19 cellular contexts compared by ENCODE assay signal in genomic region chr13:94333131-94333820, GRCh38.
DNase-seq lines count a peak whose midpoint lies in the region; ATAC-seq and TF ChIP-seq lines count a peak whose summit lies in the region.
"Had no signal": no experiment of that assay in that cellular context is flagged by ENCODE, and none has a peak within 500 bp of the region (broad histone marks: within the 10 kb centered on the region; RNA-seq: fewer than 3 reads in every experiment).

No MANE protein-coding gene starts in this region.

- DNase-seq in NCI-H82 treated with DMSO at 0.1 percent for 48 hours (lab: John Stamatoyannopoulos, UW; ENCODE audit: unreplicated experiment) (peak; percentile 44), fibroblast of villous mesenchyme (ENCODE audit: low read depth) (peak; percentile 97), neural crest cell (ENCODE audit: low read depth, low spot score) (no peak), HuH-7.5 (ENCODE audit: low spot score) (no peak), GM20000 (ENCODE audit: low spot score) (no peak), GOT3 (lab: John Stamatoyannopoulos, UW) (no peak)
- DNase-seq: Caco-2; CD4-positive, alpha-beta T cell; DMS 273 treated with DMSO at 0.1 percent for 48 hours; DMS79 treated with DMSO at 0.1 percent for 48 hours; Kasumi-1; NCI-H187; NCI-H2107; NCI-H446 treated with DMSO at 0.1 percent for 48 hours; NCI-H526 treated with DMSO at 0.1 percent for 48 hours; SHP77 treated with DMSO at 0.1 percent for 48 hours had no signal

- no peak overlapping the region for H3K4me3 ChIP-seq in fibroblast of villous mesenchyme (ENCODE audit: low read depth, low read length)
- H3K4me3 ChIP-seq: BLaER1, SK-N-MC had no signal

- no peaks in the 10 kb centered on the region for H3K9me3 Mint-ChIP-seq in neural crest cell
- H3K9me3 Mint-ChIP-seq: CD4-positive, alpha-beta T cell had no signal

- no peaks in the 10 kb centered on the region for H3K4me1 Mint-ChIP-seq in neural crest cell

- H3K36me3 Mint-ChIP-seq in neural crest cell (ENCODE audit: low read depth) = no peaks in the 10 kb centered on the region

- ATAC-seq in SK-N-SH treated with all-trans-retinoic acid at 6 μM for 48 hours = no peak

- TF ChIP-seq CTCF in fibroblast of villous mesenchyme (IDR thresholded peaks at IDR 0.05; ENCODE audit: insufficient read depth, low read depth, low read length) (no peak), neural crest cell (conservative IDR thresholded peaks at IDR 0.05) (no peak), GM20000 (IDR thresholded peaks at IDR 0.05; ENCODE audit: extremely low read depth, missing control alignments) (no peak)

- no peak overlapping the region for H3K4me3 Mint-ChIP-seq in neural crest cell
- H3K4me3 Mint-ChIP-seq: CD4-positive, alpha-beta T cell had no signal

- H3K27ac Mint-ChIP-seq in neural crest cell (ENCODE audit: unreplicated experiment) = peak overlapping the region; percentile 80
- H3K27ac Mint-ChIP-seq: CD4-positive, alpha-beta T cell had no signal

- H3K27me3 Mint-ChIP-seq in neural crest cell (ENCODE audit: low read depth) = no peaks in the 10 kb centered on the region

TF ChIP-seq in SK-N-SH treated with all-trans-retinoic acid at 6 μM for 48 hours, 23 proteins besides CTCF, POLR2A, EP300 and RAD21:
- TF ChIP-seq ZFP30 (CRISPR knock-in tag; IDR thresholded peaks at IDR 0.05) (no peak), ZNF8 (CRISPR knock-in tag; IDR thresholded peaks at IDR 0.05) (no peak), CSRNP3 (CRISPR knock-in tag; IDR thresholded peaks at IDR 0.05) (no peak), ISL1 (CRISPR knock-in tag; IDR thresholded peaks at IDR 0.05) (no peak), ZC3H10 (CRISPR knock-in tag; IDR thresholded peaks at IDR 0.05) (no peak), ARNTL (CRISPR knock-in tag; IDR thresholded peaks at IDR 0.05; ENCODE audit: borderline replicate concordance, low read depth) (no peak), CREB5 (CRISPR knock-in tag; IDR thresholded peaks at IDR 0.05; ENCODE audit: low read depth) (no peak), RARB (CRISPR knock-in tag; IDR thresholded peaks at IDR 0.05) (no peak), PPARA (CRISPR knock-in tag; IDR thresholded peaks at IDR 0.05; ENCODE audit: borderline replicate concordance) (no peak), BACH2 (CRISPR knock-in tag; IDR thresholded peaks at IDR 0.05; ENCODE audit: borderline replicate concordance) (no peak), ESRRG (CRISPR knock-in tag; IDR thresholded peaks at IDR 0.05) (no peak), GLIS3 (CRISPR knock-in tag; IDR thresholded peaks at IDR 0.05) (no peak), ZFP3 (CRISPR knock-in tag; IDR thresholded peaks at IDR 0.05) (no peak), PATZ1 (CRISPR knock-in tag; IDR thresholded peaks at IDR 0.05; ENCODE audit: borderline replicate concordance) (no peak), ZNF565 (CRISPR knock-in tag; conservative IDR thresholded peaks at IDR 0.05; ENCODE audit: low read depth) (no peak), ZNF70 (CRISPR knock-in tag; IDR thresholded peaks at IDR 0.05) (no peak), TSHZ2 (CRISPR knock-in tag; IDR thresholded peaks at IDR 0.05) (no peak)
TF ChIP-seq in SK-N-SH treated with all-trans-retinoic acid at 6 μM for 48 hours: peak in this region for 0.

Comparison
In these comparisons a context has a peak if more than half of its experiments do, and no peak if none do; other contexts are left out.
1. DNase-seq: peak in NCI-H82 treated with DMSO at 0.1 percent for 48 hours (single experiment) and fibroblast of villous mesenchyme (single experiment); none in neural crest cell (single experiment), HuH-7.5 (single experiment), GM20000 (single experiment) and GOT3 (single experiment).